20 cellular contexts compared by ENCODE assay signal in the genomic region with DNA sequence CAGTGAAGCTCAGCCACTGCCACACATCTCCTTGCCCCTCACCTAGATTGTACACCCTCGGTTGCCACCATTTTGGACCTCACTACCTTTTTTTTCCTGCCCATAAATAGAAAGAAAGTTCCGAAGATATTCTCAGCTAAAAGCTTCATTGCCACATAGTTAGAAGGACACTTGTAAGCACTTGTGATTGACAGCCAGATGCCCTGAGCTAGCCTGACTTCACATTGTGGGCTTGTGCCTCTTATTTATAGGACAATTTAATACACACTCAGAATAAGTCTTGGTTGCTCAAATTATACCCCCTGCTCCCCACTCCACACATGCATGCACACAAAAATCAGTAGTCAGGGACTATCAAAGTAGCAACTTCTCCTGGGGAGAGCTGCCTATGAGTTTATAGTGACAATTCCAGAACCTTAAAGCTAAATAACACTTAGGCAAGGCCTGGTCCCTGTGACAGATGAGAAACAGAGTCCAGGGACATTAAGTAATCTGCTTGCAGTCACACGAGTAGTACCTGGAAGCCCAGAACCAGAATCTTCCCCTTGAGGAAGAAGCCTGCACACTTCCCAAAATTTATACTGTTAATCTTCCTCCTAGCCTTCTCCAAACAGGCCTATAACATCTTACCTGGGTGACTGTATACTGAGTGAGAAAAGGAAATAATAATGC.
DNase-seq lines count a peak whose midpoint lies in the region; ATAC-seq and TF ChIP-seq lines count a peak whose summit lies in the region.
"Had no signal": no experiment of that assay in that cellular context is flagged by ENCODE, and none has a peak within 500 bp of the region (broad histone marks: within the 10 kb centered on the region; RNA-seq: fewer than 3 reads in every experiment).

No MANE protein-coding gene starts in this region.

- H3K9me2 ChIP-seq in GM23338 (ENCODE audit: insufficient read depth) (no peaks in the 10 kb centered on the region), Karpas-422 (replicated peaks; ENCODE audit: insufficient read depth, low read length) (no peaks in the 10 kb centered on the region)

- no peak overlapping the region for H3K4me3 Mint-ChIP-seq in GM23338
- H3K4me3 Mint-ChIP-seq in CD4-positive, alpha-beta T cell, result no peak overlapping the region
- H3K4me3 Mint-ChIP-seq: CD8-positive, alpha-beta memory T cell; HFFc6 had no signal

- ATAC-seq in GM23338 (no peak), gastrocnemius medialis (peak; percentile 50 to 64), GM18868 (IDR thresholded peaks at IDR 0.05; ENCODE audit: unreplicated experiment) (no peak)
- ATAC-seq in CD4-positive, alpha-beta T cell (ENCODE audit: poor library complexity), result no peak
- ATAC-seq: GM12878, HCT116 had no signal

- H2AFZ ChIP-seq in GM23338 (no peak overlapping the region), Karpas-422 (ENCODE audit: low read length) (no peak overlapping the region)
- H2AFZ ChIP-seq: GM23248 had no signal

- H3K9me3 Mint-ChIP-seq in GM23338, result no peaks in the 10 kb centered on the region
- peaks cover 6% of the 10 kb centered on the region for H3K9me3 Mint-ChIP-seq in CD4-positive, alpha-beta T cell

- H3K79me2 ChIP-seq in GM23338 (replicated peaks; ENCODE audit: insufficient read depth), result peaks cover 4% of the 10 kb centered on the region; the same call in 1 of the 2 replicates
- H3K79me2 ChIP-seq in Karpas-422 (ENCODE audit: low read length), result no peaks in the 10 kb centered on the region

- H3K36me3 Mint-ChIP-seq in GM23338 (ENCODE audit: low read depth), result peaks cover 5% of the 10 kb centered on the region; the same call in 2 of the 3 replicates
- H3K36me3 Mint-ChIP-seq in CD4-positive, alpha-beta T cell (ENCODE audit: low read depth), result no peaks in the 10 kb centered on the region
- H3K36me3 Mint-ChIP-seq: CD8-positive, alpha-beta memory T cell had no signal

- in situ Hi-C loops in gastrocnemius medialis (cut with MboI; ENCODE audit: low sequenced_read_pairs in 4 of 4), result no loop called here

- intact Hi-C loops in dorsolateral prefrontal cortex (cut with DNase I) (no loop called here), gastrocnemius medialis (cut with DNase I; ENCODE audit: low total_unique reads) (loop anchor here (10.0 kb wide), 1 partner anchor 90 kb away; no protein-coding TSS in a partner anchor)
- intact Hi-C loops in CD4-positive, alpha-beta T cell (cut with DNase I, micrococcal nuclease), result no loop called here

- CTCF ChIA-PET in CD4-positive, alpha-beta T cell (lab: Charles Lee), result no interaction called here

- POLR2A ChIA-PET in CD4-positive, alpha-beta T cell (lab: Charles Lee), result no interaction called here

- DNase-seq in GM23338 (ENCODE audit: low spot score), result no peak
- DNase-seq in dorsolateral prefrontal cortex, result no peak
- no peak for DNase-seq in gastrocnemius medialis
- DNase-seq in Karpas-422, result no peak
- DNase-seq in CD4-positive, alpha-beta T cell, result no peak
- no peak for DNase-seq in NCI-H128 (lab: John Stamatoyannopoulos, UW; ENCODE audit: unreplicated experiment)
- DNase-seq: ACHN; CD8-positive, alpha-beta memory T cell; COR-L47; DMS 273 treated with DMSO at 0.1 percent for 48 hours; DMS53; DND-41; EL; HFFc6 had no signal

- H3K9ac ChIP-seq in Karpas-422 (ENCODE audit: low read length), result no peak overlapping the region
- H3K9ac ChIP-seq: GM23248 had no signal

- H3K27ac ChIP-seq in GM23338 (ENCODE audit: low read depth) (0 out of 2 replicates have a peak overlapping the region, but pooled peaks have one; percentile 28), angular gyrus (ENCODE audit: low read depth, low read length) (peak overlapping the region; percentile 31), dorsolateral prefrontal cortex (peak overlapping the region in 38 of 59 donors; percentile 4 to 84 (median 44)), gastrocnemius medialis (peak overlapping the region; percentile 14 to 63 (median 45)), Karpas-422 (ENCODE audit: low read length) (no peak overlapping the region)
- no peak overlapping the region for H3K27ac ChIP-seq in CD4-positive, alpha-beta T cell (ENCODE audit: low read depth, low read length)
- H3K27ac ChIP-seq: GM23248, HL-60 had no signal

- H3K4me1 ChIP-seq in GM23338 (ENCODE audit: insufficient read depth) (peaks cover 5% of the 10 kb centered on the region; the same call in 1 of the 2 replicates), gastrocnemius medialis (peaks cover 0 to 10% of the 10 kb centered on the region in 2 donors), Karpas-422 (ENCODE audit: low read length) (no peaks in the 10 kb centered on the region)

- H4K20me1 ChIP-seq in GM23338 (replicated peaks; ENCODE audit: insufficient read depth), result no peaks in the 10 kb centered on the region
- H4K20me1 ChIP-seq in Karpas-422 (ENCODE audit: insufficient read depth, low read depth, low read length), result no peaks in the 10 kb centered on the region

- peaks cover 36% of the 10 kb centered on the region for H3K4me1 Mint-ChIP-seq in GM23338
- H3K4me1 Mint-ChIP-seq in CD4-positive, alpha-beta T cell (ENCODE audit: low read depth), result no peaks in the 10 kb centered on the region
- H3K4me1 Mint-ChIP-seq: CD8-positive, alpha-beta memory T cell had no signal

- no peaks in the 10 kb centered on the region for H3K9me3 ChIP-seq in gastrocnemius medialis
- H3K9me3 ChIP-seq in Karpas-422 (ENCODE audit: low read length), result peaks cover 8% of the 10 kb centered on the region
- no peaks in the 10 kb centered on the region for H3K9me3 ChIP-seq in CD4-positive, alpha-beta T cell (ENCODE audit: control insufficient read depth, low read length)

- H3K27me3 Mint-ChIP-seq in GM23338 (ENCODE audit: insufficient read depth, low read depth, poor library complexity), result peaks cover 3% of the 10 kb centered on the region
- no peaks in the 10 kb centered on the region for H3K27me3 Mint-ChIP-seq in CD4-positive, alpha-beta T cell
- H3K27me3 Mint-ChIP-seq: CD8-positive, alpha-beta memory T cell had no signal

- H3K27me3 ChIP-seq in GM23338 (ENCODE audit: insufficient read depth), result no peaks in the 10 kb centered on the region
- H3K27me3 ChIP-seq in dorsolateral prefrontal cortex, result peaks cover 0 to 3% (median 0%) of the 10 kb centered on the region in 45 donors
- no peaks in the 10 kb centered on the region for H3K27me3 ChIP-seq in gastrocnemius medialis
- H3K27me3 ChIP-seq in Karpas-422 (ENCODE audit: low read length), result no peaks in the 10 kb centered on the region
- no peaks in the 10 kb centered on the region for H3K27me3 ChIP-seq in CD4-positive, alpha-beta T cell (ENCODE audit: control insufficient read depth, insufficient read depth, low read length)

- H3K27ac Mint-ChIP-seq in GM23338, result peak overlapping the region; percentile 82
- H3K27ac Mint-ChIP-seq in CD4-positive, alpha-beta T cell, result no peak overlapping the region
- H3K27ac Mint-ChIP-seq: CD8-positive, alpha-beta memory T cell; HFFc6 had no signal

- H3F3A ChIP-seq in GM23338 (replicated peaks; ENCODE audit: low read depth), result no peaks in the 10 kb centered on the region

- H3K36me3 ChIP-seq in GM23338 (ENCODE audit: insufficient read depth), result no peaks in the 10 kb centered on the region
- no peaks in the 10 kb centered on the region for H3K36me3 ChIP-seq in gastrocnemius medialis
- H3K36me3 ChIP-seq in Karpas-422 (ENCODE audit: insufficient read depth, low read length), result no peaks in the 10 kb centered on the region

- H3K4me2 ChIP-seq in GM23338 (no peak overlapping the region), Karpas-422 (ENCODE audit: low read depth, low read length, poor library complexity, severe bottlenecking) (no peak overlapping the region)

- TF ChIP-seq POLR2A in gastrocnemius medialis (IDR thresholded peaks at IDR 0.05), result no peak

- TF ChIP-seq CTCF in GM23338 (conservative IDR thresholded peaks at IDR 0.05; ENCODE audit: low read depth in 2 of 2) (no peak), dorsolateral prefrontal cortex (IDR thresholded peaks at IDR 0.05 in 54 of 56, conservative IDR thresholded peaks at IDR 0.05 in 2 of 56; ENCODE audit: low read depth in 1 of 56, partially characterized antibody in 56 of 56) (no peak), gastrocnemius medialis (IDR thresholded peaks at IDR 0.05 in 4 of 5, conservative IDR thresholded peaks at IDR 0.05 in 1 of 5) (no peak)
- TF ChIP-seq CTCF in CD4-positive, alpha-beta T cell (IDR thresholded peaks at IDR 0.05), result no peak

- H3K4me3 ChIP-seq in GM23338 (no peak overlapping the region), dorsolateral prefrontal cortex (no peak overlapping the region), gastrocnemius medialis (no peak overlapping the region), Karpas-422 (ENCODE audit: low read length) (no peak overlapping the region)
- H3K4me3 ChIP-seq: GM12878, GM23248 had no signal

TF ChIP-seq in GM23338, 12 proteins besides CTCF, POLR2A, EP300 and RAD21 (continues in another document):
- TF ChIP-seq ZNF331 (CRISPR knock-in tag; IDR thresholded peaks at IDR 0.05; ENCODE audit: low read depth) (no peak), JUNB (IDR thresholded peaks at IDR 0.05; ENCODE audit: unreplicated experiment) (no peak)
- TF ChIP-seq, protein P1, sequence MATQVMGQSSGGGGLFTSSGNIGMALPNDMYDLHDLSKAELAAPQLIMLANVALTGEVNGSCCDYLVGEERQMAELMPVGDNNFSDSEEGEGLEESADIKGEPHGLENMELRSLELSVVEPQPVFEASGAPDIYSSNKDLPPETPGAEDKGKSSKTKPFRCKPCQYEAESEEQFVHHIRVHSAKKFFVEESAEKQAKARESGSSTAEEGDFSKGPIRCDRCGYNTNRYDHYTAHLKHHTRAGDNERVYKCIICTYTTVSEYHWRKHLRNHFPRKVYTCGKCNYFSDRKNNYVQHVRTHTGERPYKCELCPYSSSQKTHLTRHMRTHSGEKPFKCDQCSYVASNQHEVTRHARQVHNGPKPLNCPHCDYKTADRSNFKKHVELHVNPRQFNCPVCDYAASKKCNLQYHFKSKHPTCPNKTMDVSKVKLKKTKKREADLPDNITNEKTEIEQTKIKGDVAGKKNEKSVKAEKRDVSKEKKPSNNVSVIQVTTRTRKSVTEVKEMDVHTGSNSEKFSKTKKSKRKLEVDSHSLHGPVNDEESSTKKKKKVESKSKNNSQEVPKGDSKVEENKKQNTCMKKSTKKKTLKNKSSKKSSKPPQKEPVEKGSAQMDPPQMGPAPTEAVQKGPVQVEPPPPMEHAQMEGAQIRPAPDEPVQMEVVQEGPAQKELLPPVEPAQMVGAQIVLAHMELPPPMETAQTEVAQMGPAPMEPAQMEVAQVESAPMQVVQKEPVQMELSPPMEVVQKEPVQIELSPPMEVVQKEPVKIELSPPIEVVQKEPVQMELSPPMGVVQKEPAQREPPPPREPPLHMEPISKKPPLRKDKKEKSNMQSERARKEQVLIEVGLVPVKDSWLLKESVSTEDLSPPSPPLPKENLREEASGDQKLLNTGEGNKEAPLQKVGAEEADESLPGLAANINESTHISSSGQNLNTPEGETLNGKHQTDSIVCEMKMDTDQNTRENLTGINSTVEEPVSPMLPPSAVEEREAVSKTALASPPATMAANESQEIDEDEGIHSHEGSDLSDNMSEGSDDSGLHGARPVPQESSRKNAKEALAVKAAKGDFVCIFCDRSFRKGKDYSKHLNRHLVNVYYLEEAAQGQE (IDR thresholded peaks at IDR 0.05; ENCODE audit: unreplicated experiment), result no peak

Comparison
In these comparisons a context has a peak if more than half of its experiments do, and no peak if none do; other contexts are left out.
1. ATAC-seq: peak in gastrocnemius medialis (2 of 2); none in GM23338 (single experiment), CD4-positive, alpha-beta T cell (single experiment) and GM18868 (single experiment).
2. H3K27ac ChIP-seq: peak in GM23338 (single experiment), angular gyrus (single experiment), dorsolateral prefrontal cortex (38 of 59) and gastrocnemius medialis (4 of 4); none in Karpas-422 (single experiment) and CD4-positive, alpha-beta T cell (single experiment).